In genomic region chr5:107389130-107389553, GRCh38 we compare ENCODE assay signal across 1 cellular context.
TF ChIP-seq lines count a peak whose summit lies in the region.

No MANE protein-coding gene starts in this region.

TF ChIP-seq in GM23338, 12 proteins besides CTCF, POLR2A, EP300 and RAD21 (continued from another document):
- TF ChIP-seq, protein P1, sequence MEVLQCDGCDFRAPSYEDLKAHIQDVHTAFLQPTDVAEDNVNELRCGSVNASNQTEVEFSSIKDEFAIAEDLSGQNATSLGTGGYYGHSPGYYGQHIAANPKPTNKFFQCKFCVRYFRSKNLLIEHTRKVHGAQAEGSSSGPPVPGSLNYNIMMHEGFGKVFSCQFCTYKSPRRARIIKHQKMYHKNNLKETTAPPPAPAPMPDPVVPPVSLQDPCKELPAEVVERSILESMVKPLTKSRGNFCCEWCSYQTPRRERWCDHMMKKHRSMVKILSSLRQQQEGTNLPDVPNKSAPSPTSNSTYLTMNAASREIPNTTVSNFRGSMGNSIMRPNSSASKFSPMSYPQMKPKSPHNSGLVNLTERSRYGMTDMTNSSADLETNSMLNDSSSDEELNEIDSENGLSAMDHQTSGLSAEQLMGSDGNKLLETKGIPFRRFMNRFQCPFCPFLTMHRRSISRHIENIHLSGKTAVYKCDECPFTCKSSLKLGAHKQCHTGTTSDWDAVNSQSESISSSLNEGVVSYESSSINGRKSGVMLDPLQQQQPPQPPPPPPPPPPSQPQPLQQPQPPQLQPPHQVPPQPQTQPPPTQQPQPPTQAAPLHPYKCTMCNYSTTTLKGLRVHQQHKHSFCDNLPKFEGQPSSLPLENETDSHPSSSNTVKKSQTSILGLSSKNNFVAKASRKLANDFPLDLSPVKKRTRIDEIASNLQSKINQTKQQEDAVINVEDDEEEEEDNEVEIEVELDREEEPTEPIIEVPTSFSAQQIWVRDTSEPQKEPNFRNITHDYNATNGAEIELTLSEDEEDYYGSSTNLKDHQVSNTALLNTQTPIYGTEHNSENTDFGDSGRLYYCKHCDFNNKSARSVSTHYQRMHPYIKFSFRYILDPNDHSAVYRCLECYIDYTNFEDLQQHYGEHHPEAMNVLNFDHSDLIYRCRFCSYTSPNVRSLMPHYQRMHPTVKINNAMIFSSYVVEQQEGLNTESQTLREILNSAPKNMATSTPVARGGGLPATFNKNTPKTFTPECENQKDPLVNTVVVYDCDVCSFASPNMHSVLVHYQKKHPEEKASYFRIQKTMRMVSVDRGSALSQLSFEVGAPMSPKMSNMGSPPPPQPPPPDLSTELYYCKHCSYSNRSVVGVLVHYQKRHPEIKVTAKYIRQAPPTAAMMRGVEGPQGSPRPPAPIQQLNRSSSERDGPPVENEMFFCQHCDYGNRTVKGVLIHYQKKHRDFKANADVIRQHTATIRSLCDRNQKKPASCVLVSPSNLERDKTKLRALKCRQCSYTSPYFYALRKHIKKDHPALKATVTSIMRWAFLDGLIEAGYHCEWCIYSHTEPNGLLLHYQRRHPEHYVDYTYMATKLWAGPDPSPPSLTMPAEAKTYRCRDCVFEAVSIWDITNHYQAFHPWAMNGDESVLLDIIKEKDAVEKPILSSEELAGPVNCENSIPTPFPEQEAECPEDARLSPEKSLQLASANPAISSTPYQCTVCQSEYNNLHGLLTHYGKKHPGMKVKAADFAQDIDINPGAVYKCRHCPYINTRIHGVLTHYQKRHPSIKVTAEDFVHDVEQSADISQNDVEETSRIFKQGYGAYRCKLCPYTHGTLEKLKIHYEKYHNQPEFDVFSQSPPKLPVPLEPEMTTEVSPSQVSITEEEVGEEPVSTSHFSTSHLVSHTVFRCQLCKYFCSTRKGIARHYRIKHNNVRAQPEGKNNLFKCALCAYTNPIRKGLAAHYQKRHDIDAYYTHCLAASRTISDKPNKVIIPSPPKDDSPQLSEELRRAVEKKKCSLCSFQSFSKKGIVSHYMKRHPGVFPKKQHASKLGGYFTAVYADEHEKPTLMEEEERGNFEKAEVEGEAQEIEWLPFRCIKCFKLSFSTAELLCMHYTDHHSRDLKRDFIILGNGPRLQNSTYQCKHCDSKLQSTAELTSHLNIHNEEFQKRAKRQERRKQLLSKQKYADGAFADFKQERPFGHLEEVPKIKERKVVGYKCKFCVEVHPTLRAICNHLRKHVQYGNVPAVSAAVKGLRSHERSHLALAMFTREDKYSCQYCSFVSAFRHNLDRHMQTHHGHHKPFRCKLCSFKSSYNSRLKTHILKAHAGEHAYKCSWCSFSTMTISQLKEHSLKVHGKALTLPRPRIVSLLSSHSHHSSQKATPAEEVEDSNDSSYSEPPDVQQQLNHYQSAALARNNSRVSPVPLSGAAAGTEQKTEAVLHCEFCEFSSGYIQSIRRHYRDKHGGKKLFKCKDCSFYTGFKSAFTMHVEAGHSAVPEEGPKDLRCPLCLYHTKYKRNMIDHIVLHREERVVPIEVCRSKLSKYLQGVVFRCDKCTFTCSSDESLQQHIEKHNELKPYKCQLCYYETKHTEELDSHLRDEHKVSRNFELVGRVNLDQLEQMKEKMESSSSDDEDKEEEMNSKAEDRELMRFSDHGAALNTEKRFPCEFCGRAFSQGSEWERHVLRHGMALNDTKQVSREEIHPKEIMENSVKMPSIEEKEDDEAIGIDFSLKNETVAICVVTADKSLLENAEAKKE (CRISPR knock-in tag; IDR thresholded peaks at IDR 0.05), result no peak
